In genomic region chr18:79191956-79192355, GRCh38 we compare ENCODE assay signal across 18 cellular contexts.
DNase-seq lines count a peak whose midpoint lies in the region; ATAC-seq, FAIRE-seq and TF ChIP-seq lines count a peak whose summit lies in the region.
"Had no signal": no experiment of that assay in that cellular context is flagged by ENCODE, and none has a peak within 500 bp of the region (broad histone marks: within the 10 kb centered on the region; RNA-seq: fewer than 3 reads in every experiment).

No MANE protein-coding gene starts in this region.

- H3K4me1 Mint-ChIP-seq in stimulated activated naive CD8-positive, alpha-beta T cell treated with anti-CD3 and anti-CD28 coated beads, Interleukin-15, amount 100 ng/mL, for 72 hours: peaks cover 9% of the 10 kb centered on the region
- peaks cover 11% of the 10 kb centered on the region for H3K4me1 Mint-ChIP-seq in stimulated activated effector memory CD8-positive, alpha-beta T cell treated with anti-CD3 and anti-CD28 coated beads, Interleukin-12 subunit alpha, Interleukin-12 subunit beta, amount 100 ng/mL, for 72 hours

- intact Hi-C loops in GM12878 (cut with micrococcal nuclease; ENCODE audit: unreplicated experiment): no loop called here

- H3K4me3 ChIP-seq in GM12878: no peak overlapping the region

- no peak for FAIRE-seq in GM12878 (lab: Jason Lieb, UNC)
- no peak for FAIRE-seq in GM12892 (lab: Jason Lieb, UNC)

- H3K36me3 Mint-ChIP-seq in stimulated activated effector memory CD8-positive, alpha-beta T cell treated with anti-CD3 and anti-CD28 coated beads, Interleukin-12 subunit alpha, Interleukin-12 subunit beta, amount 100 ng/mL, for 72 hours: peaks cover 12% of the 10 kb centered on the region

- DNase-seq in stimulated activated naive CD8-positive, alpha-beta T cell treated with anti-CD3 and anti-CD28 coated beads, Interleukin-15, Interleukin-2, amounts not matched to agents 100 U/mL and 50 U/mL, for 24 hours: no peak
- DNase-seq in stimulated activated naive CD8-positive, alpha-beta T cell treated with anti-CD3 and anti-CD28 coated beads, Interleukin-15, amount 100 ng/mL, for 72 hours: no peak
- DNase-seq in GM12878 (ENCODE audit: low read depth, low spot score) (no peak), GM12892 (ENCODE audit: insufficient read length) (no peak)
- DNase-seq in stimulated activated effector memory CD8-positive, alpha-beta T cell treated with anti-CD3 and anti-CD28 coated beads, Interleukin-12 subunit alpha, Interleukin-12 subunit beta, amount 100 ng/mL, for 72 hours (ENCODE audit: low spot score in 2 of 2): no peak
- DNase-seq: C1 segment of cervical spinal cord, COR-L47, DMS153, NCI-H1436 treated with DMSO at 0.1 percent for 48 hours, NCI-H2081 treated with DMSO at 0.1 percent for 48 hours, NCI-H510A treated with DMSO at 0.1 percent for 48 hours, NCI-H82 had no signal

- no peak overlapping the region for H2AFZ ChIP-seq in GM12878 (ENCODE audit: control insufficient read depth, low read depth, low read length)

- RAD21 ChIA-PET in GM12878 (lab: Charles Lee; ENCODE audit: unreplicated experiment): interaction anchor here (1.1 kb wide), 1 partner anchor 34 kb away, joined by 3 read pairs; no protein-coding TSS in a partner anchor

- no peaks in the 10 kb centered on the region for H3K9me3 ChIP-seq in GM12878 (replicated peaks; ENCODE audit: control insufficient read depth, insufficient read depth, low read length)

- WGBS in GM12878 (ENCODE audit: insufficient coverage, insufficient replicate concordance, low lambda C conversion rate, missing lambda C conversion rate): 89% methylated on average over 5 of the region's 5 CpGs

- TF ChIP-seq RAD21 in GM12878 (IDR thresholded peaks at IDR 0.05; ENCODE audit: insufficient read depth, low read depth, low read length): no peak

- in situ Hi-C loops in GM12878 (cut with MboI): no loop called here

- H3K4me3 Mint-ChIP-seq in stimulated activated naive CD8-positive, alpha-beta T cell treated with anti-CD3 and anti-CD28 coated beads, Interleukin-15, amount 100 ng/mL, for 72 hours: no peak overlapping the region
- H3K4me3 Mint-ChIP-seq in stimulated activated effector memory CD8-positive, alpha-beta T cell treated with anti-CD3 and anti-CD28 coated beads, Interleukin-12 subunit alpha, Interleukin-12 subunit beta, amount 100 ng/mL, for 72 hours: no peak overlapping the region
- H3K4me3 Mint-ChIP-seq: IgD-negative memory B cell had no signal

- no peaks in the 10 kb centered on the region for H3K27me3 Mint-ChIP-seq in stimulated activated naive CD8-positive, alpha-beta T cell treated with anti-CD3 and anti-CD28 coated beads, Interleukin-15, amount 100 ng/mL, for 72 hours
- H3K27me3 Mint-ChIP-seq: IgD-negative memory B cell had no signal

- POLR2A ChIA-PET in GM12878 (lab: Charles Lee): interaction anchor here (0.5 kb wide), 2 partner anchors 35 to 38 kb away, joined by 4 to 6 read pairs; no protein-coding TSS in a partner anchor

- BruUV-seq in GM12878 (replicated peaks; lab: Mats Ljungman, UMichigan): no TSS peak

- no peaks in the 10 kb centered on the region for H4K20me1 ChIP-seq in GM12878 (ENCODE audit: control insufficient read depth, insufficient read depth)

- H3K4me2 ChIP-seq in GM12878 (ENCODE audit: control insufficient read depth, insufficient read depth): no peak overlapping the region

- H3K79me2 ChIP-seq in GM12878 (ENCODE audit: control insufficient read depth, insufficient read depth, low read length): no peaks in the 10 kb centered on the region

- no peak overlapping the region for H3K27ac Mint-ChIP-seq in stimulated activated naive CD8-positive, alpha-beta T cell treated with anti-CD3 and anti-CD28 coated beads, Interleukin-15, amount 100 ng/mL, for 72 hours
- peak overlapping the region; percentile 46 for H3K27ac Mint-ChIP-seq in stimulated activated effector memory CD8-positive, alpha-beta T cell treated with anti-CD3 and anti-CD28 coated beads, Interleukin-12 subunit alpha, Interleukin-12 subunit beta, amount 100 ng/mL, for 72 hours

- H3K27ac ChIP-seq in GM12878 (ENCODE audit: control insufficient read depth, insufficient read depth): no peak overlapping the region

- H3K4me1 ChIP-seq in GM12878 (ENCODE audit: control insufficient read depth, insufficient read depth, low read length): peaks cover 6% of the 10 kb centered on the region

- H3K9me3 Mint-ChIP-seq in stimulated activated naive CD8-positive, alpha-beta T cell treated with anti-CD3 and anti-CD28 coated beads, Interleukin-15, amount 100 ng/mL, for 72 hours: no peaks in the 10 kb centered on the region
- no peaks in the 10 kb centered on the region for H3K9me3 Mint-ChIP-seq in stimulated activated effector memory CD8-positive, alpha-beta T cell treated with anti-CD3 and anti-CD28 coated beads, Interleukin-12 subunit alpha, Interleukin-12 subunit beta, amount 100 ng/mL, for 72 hours
- H3K9me3 Mint-ChIP-seq: IgD-negative memory B cell had no signal

- no peak for TF ChIP-seq CTCF in GM12878 (IDR thresholded peaks at IDR 0.05 in 2 of 3, conservative IDR thresholded peaks at IDR 0.05 in 1 of 3; ENCODE audit: control insufficient read depth in 2 of 3, extremely low read depth in 1 of 3, insufficient read depth in 1 of 3, low read depth in 3 of 3, low read length in 3 of 3)

- ATAC-seq in stimulated activated naive CD8-positive, alpha-beta T cell treated with anti-CD3 and anti-CD28 coated beads, Interleukin-15, Interleukin-2, amounts not matched to agents 100 U/mL and 50 U/mL, for 24 hours: peak; percentile 19
- no peak for ATAC-seq in stimulated activated naive CD8-positive, alpha-beta T cell treated with anti-CD3 and anti-CD28 coated beads, Interleukin-15, amount 100 ng/mL, for 72 hours
- ATAC-seq in HG02885 (IDR thresholded peaks at IDR 0.05; ENCODE audit: poor library complexity, unreplicated experiment): peak; percentile 43
- peak; percentile 34 for ATAC-seq in GM12878
- peak; percentile 95 for ATAC-seq in stimulated activated effector memory CD8-positive, alpha-beta T cell treated with anti-CD3 and anti-CD28 coated beads, Interleukin-12 subunit alpha, Interleukin-12 subunit beta, amount 100 ng/mL, for 72 hours
- ATAC-seq in HG02571 (IDR thresholded peaks at IDR 0.05; ENCODE audit: unreplicated experiment): no peak
- no peak for ATAC-seq in GM18870 (IDR thresholded peaks at IDR 0.05; ENCODE audit: unreplicated experiment)
- ATAC-seq: Panc1, Right ventricle myocardium inferior had no signal

- no peak for TF ChIP-seq EP300 in GM12878 (IDR thresholded peaks at IDR 0.05; ENCODE audit: borderline replicate concordance in 1 of 2, control insufficient read depth in 1 of 2, low read depth in 2 of 2, low read length in 2 of 2)

- TF ChIP-seq POLR2A in GM12878 (IDR thresholded peaks at IDR 0.05; ENCODE audit: low read depth, low read length): no peak
- TF ChIP-seq POLR2A in GM12892 (IDR thresholded peaks at IDR 0.05; ENCODE audit: low read depth, low read length): no peak

- no peak overlapping the region for H3K9ac ChIP-seq in GM12878 (ENCODE audit: control insufficient read depth, insufficient read depth, low read length)

- peaks cover 1 to 6% of the 10 kb centered on the region in 2 experiments; a peak in 3 of 4 replicates for H3K36me3 ChIP-seq in GM12878 (ENCODE audit: control insufficient read depth in 2 of 2, insufficient read depth in 2 of 2, low read length in 1 of 2)

- SMC1A ChIA-PET in GM12878 (lab: Charles Lee; ENCODE audit: uncharacterized antibody, unreplicated experiment): no interaction called here

- no peaks in the 10 kb centered on the region for H3K27me3 ChIP-seq in GM12878 (replicated peaks in 1 of 2; ENCODE audit: control insufficient read depth in 2 of 2, insufficient read depth in 2 of 2, low read length in 1 of 2)

- CTCF ChIA-PET in GM12878 (lab: Yijun Ruan, JAX): no interaction called here

TF ChIP-seq in GM12878, 131 proteins besides CTCF, POLR2A, EP300 and RAD21 (continues in another document):
- TF ChIP-seq KLF5 (IDR thresholded peaks at IDR 0.05; ENCODE audit: partially characterized antibody): no peak
- no peak for TF ChIP-seq REST (IDR thresholded peaks at IDR 0.05; ENCODE audit: low read depth, low read length)
- no peak for TF ChIP-seq SKIL (IDR thresholded peaks at IDR 0.05; ENCODE audit: low read depth, poor library complexity, severe bottlenecking)

Comparison
In these comparisons a context has a peak if more than half of its experiments do, and no peak if none do; other contexts are left out.
1. ATAC-seq: peak in stimulated activated naive CD8-positive, alpha-beta T cell treated with anti-CD3 and anti-CD28 coated beads, Interleukin-15, Interleukin-2, amounts not matched to agents 100 U/mL and 50 U/mL, for 24 hours (single experiment), HG02885 (single experiment), GM12878 (single experiment) and stimulated activated effector memory CD8-positive, alpha-beta T cell treated with anti-CD3 and anti-CD28 coated beads, Interleukin-12 subunit alpha, Interleukin-12 subunit beta, amount 100 ng/mL, for 72 hours (single experiment); none in stimulated activated naive CD8-positive, alpha-beta T cell treated with anti-CD3 and anti-CD28 coated beads, Interleukin-15, amount 100 ng/mL, for 72 hours (single experiment), HG02571 (single experiment) and GM18870 (single experiment).